In genomic region chr14:24918822-24919221, GRCh38 we compare ENCODE assay signal across 27 cellular contexts.
"Had no signal": no experiment of that assay in that cellular context is flagged by ENCODE, and none has a peak within 500 bp of the region (broad histone marks: within the 10 kb centered on the region; RNA-seq: fewer than 3 reads in every experiment).

No MANE protein-coding gene starts in this region.

- DNase-seq: IMR-90, Karpas-422, KG1, MM.1S, MV-4-11, NCI-H1048, NCI-H1105, NCI-H1417, NCI-H1436 treated with DMSO at 0.1 percent for 48 hours, NCI-H1694 treated with DMSO at 0.1 percent for 48 hours, NCI-H2029, NCI-H2081 treated with DMSO at 0.1 percent for 48 hours, NCI-H2171, NCI-H226, NCI-H446, NCI-H510A, NCI-H524 treated with DMSO at 0.1 percent for 48 hours, NCI-H69, NCI-H774, PC-3, SHP77, SK-N-SH, SW 1271, T-cell had no signal

- H3K9me3 ChIP-seq: SK-N-SH had no signal

- H3K4me2 ChIP-seq: SK-N-SH had no signal

- H3K9ac ChIP-seq: SK-N-SH had no signal

- H3K27ac ChIP-seq: HL-60, RWPE1 had no signal

- ATAC-seq: Panc1, PC-3, T-cell had no signal
